In the genomic region with DNA sequence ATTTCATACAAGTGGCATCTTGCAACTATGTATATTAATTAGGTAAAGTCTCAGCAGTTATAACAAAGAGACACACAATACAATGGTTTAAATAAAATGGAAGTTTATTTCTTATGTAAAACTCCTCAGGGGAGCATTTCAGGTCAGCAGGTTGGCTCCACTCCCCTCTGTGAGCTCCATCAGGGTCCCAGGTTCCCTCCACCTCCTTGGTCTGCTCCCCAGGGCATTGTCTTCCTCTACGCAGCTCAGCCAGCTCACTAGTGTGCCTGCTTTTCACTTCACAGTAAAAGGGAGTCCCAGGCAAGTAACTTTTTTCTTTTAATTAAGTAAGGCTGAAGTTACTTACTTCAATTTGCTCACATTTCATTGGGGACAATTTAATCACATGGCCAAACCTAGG, we compare ENCODE assay signal across 17 cellular contexts.
A peak's percentile ranks its signal among the peaks of the same experiment; 100 is the strongest.
DNase-seq lines count a peak whose midpoint lies in the region; ATAC-seq and TF ChIP-seq lines count a peak whose summit lies in the region.
"Had no signal": no experiment of that assay in that cellular context is flagged by ENCODE, and none has a peak within 500 bp of the region (broad histone marks: within the 10 kb centered on the region; RNA-seq: fewer than 3 reads in every experiment).

No MANE protein-coding gene starts in this region.

- H3K9ac ChIP-seq in mesenchymal stem cell (ENCODE audit: low read length) (no peak overlapping the region), PC-3 (ENCODE audit: low read length) (no peak overlapping the region)
- H3K9ac ChIP-seq: GM23248 had no signal

- DNase-seq in H7 (peak; percentile 6), WTC11 (ENCODE audit: low spot score) (no peak), mesenchymal stem cell (no peak), Calu3 (no peak), NCI-H1417 treated with DMSO at 0.1 percent for 48 hours (lab: John Stamatoyannopoulos, UW) (no peak), PC-3 (no peak)
- DNase-seq: 8988T; ACHN; C1 segment of cervical spinal cord; CD4-positive, alpha-beta memory T cell; COR-L47; DMS153; DND-41; GM23248; HFFc6 had no signal

- intact Hi-C loops in Calu3 (cut with micrococcal nuclease; ENCODE audit: unreplicated experiment) = no loop called here
- intact Hi-C loops in PC-3 (cut with micrococcal nuclease) = no loop called here

- H3K27me3 Mint-ChIP-seq in WTC11 (ENCODE audit: low read depth) (no peaks in the 10 kb centered on the region), Calu3 (ENCODE audit: unreplicated experiment) (no peaks in the 10 kb centered on the region)
- H3K27me3 Mint-ChIP-seq: CD4-positive, alpha-beta memory T cell had no signal

- no peaks in the 10 kb centered on the region for H4K20me1 ChIP-seq in PC-3 (ENCODE audit: low read length)

- H3K4me1 ChIP-seq in mesenchymal stem cell (ENCODE audit: control insufficient read depth, insufficient read depth, low read depth, low read length) (peaks cover 3% of the 10 kb centered on the region), PC-3 (ENCODE audit: insufficient read depth, low read length) (peaks cover 9% of the 10 kb centered on the region)
- H3K4me1 ChIP-seq: HAP-1 had no signal

- no peak overlapping the region for H3K4ac ChIP-seq in mesenchymal stem cell (ENCODE audit: low read depth in 1 of 2, low read length in 2 of 2)

- no peaks in the 10 kb centered on the region for H3K36me3 ChIP-seq in H7 (replicated peaks; ENCODE audit: control insufficient read depth, insufficient read depth, low read length)
- no peaks in the 10 kb centered on the region for H3K36me3 ChIP-seq in mesenchymal stem cell (ENCODE audit: control insufficient read depth in 1 of 2, insufficient read depth in 2 of 2, low read depth in 1 of 2, low read length in 2 of 2)
- no peaks in the 10 kb centered on the region for H3K36me3 ChIP-seq in PC-3 (ENCODE audit: low read depth, low read length)
- H3K36me3 ChIP-seq: HAP-1 had no signal

- peaks cover 4% of the 10 kb centered on the region; the same call in 1 of the 2 replicates for H3K36me3 Mint-ChIP-seq in WTC11
- H3K36me3 Mint-ChIP-seq in Calu3 (ENCODE audit: insufficient read depth, unreplicated experiment) = no peaks in the 10 kb centered on the region
- H3K36me3 Mint-ChIP-seq: CD4-positive, alpha-beta memory T cell had no signal

- peak; percentile 41; the same call in 1 of the 2 replicates for ATAC-seq in WTC11
- no peak for ATAC-seq in PC-3
- ATAC-seq: A549 had no signal

- no peak overlapping the region for H2BK5ac ChIP-seq in mesenchymal stem cell (ENCODE audit: low read depth, low read length, poor library complexity, severe bottlenecking)

- no peaks in the 10 kb centered on the region for H3K79me2 ChIP-seq in PC-3 (ENCODE audit: low read length)

- H3K4me1 Mint-ChIP-seq in WTC11 (peaks cover 13% of the 10 kb centered on the region), Calu3 (ENCODE audit: low read depth, unreplicated experiment) (no peaks in the 10 kb centered on the region)

- no peak overlapping the region for H3K18ac ChIP-seq in mesenchymal stem cell (ENCODE audit: low read depth in 1 of 2, low read length in 2 of 2)

- no peak overlapping the region for H2AK5ac ChIP-seq in mesenchymal stem cell (ENCODE audit: low read length, severe bottlenecking)

- no peak overlapping the region for H3K4me3 ChIP-seq in H7 (ENCODE audit: insufficient read depth, low read depth, low read length)
- no peak overlapping the region for H3K4me3 ChIP-seq in mesenchymal stem cell (ENCODE audit: insufficient read depth in 1 of 2, low read depth in 1 of 2, low read length in 2 of 2)
- H3K4me3 ChIP-seq in PC-3 (ENCODE audit: low read length) = no peak overlapping the region
- H3K4me3 ChIP-seq: A549, GM23248, HAP-1 had no signal

- H3K4me2 ChIP-seq in mesenchymal stem cell (ENCODE audit: low read length, poor library complexity, severe bottlenecking) (no peak overlapping the region), PC-3 (ENCODE audit: low read length) (no peak overlapping the region)
- H3K4me2 ChIP-seq: A549 had no signal

- H2BK15ac ChIP-seq in mesenchymal stem cell (ENCODE audit: low read depth, poor library complexity, severe bottlenecking) = peak overlapping the region; percentile 80

- H2BK12ac ChIP-seq in mesenchymal stem cell (ENCODE audit: low read length in 2 of 2) = no peak overlapping the region

- TF ChIP-seq CTCF in WTC11 (IDR thresholded peaks at IDR 0.05) (no peak), Calu3 (IDR thresholded peaks at IDR 0.05; ENCODE audit: unreplicated experiment) (no peak), PC-3 (conservative IDR thresholded peaks at IDR 0.05; ENCODE audit: low read depth, low read length) (no peak)

- no peak overlapping the region for H2AFZ ChIP-seq in mesenchymal stem cell (ENCODE audit: low read depth, low read length)
- no peak overlapping the region for H2AFZ ChIP-seq in PC-3 (ENCODE audit: low read length)
- H2AFZ ChIP-seq: GM23248 had no signal

- H3K14ac ChIP-seq in mesenchymal stem cell (ENCODE audit: low read length in 2 of 2) = no peak overlapping the region

- H3K27ac Mint-ChIP-seq in WTC11 (no peak overlapping the region), Calu3 (ENCODE audit: unreplicated experiment) (no peak overlapping the region)
- H3K27ac Mint-ChIP-seq: CD4-positive, alpha-beta memory T cell; HFFc6 had no signal

- H2BK120ac ChIP-seq in mesenchymal stem cell (ENCODE audit: low read depth, low read length) = no peak overlapping the region

- no CpG with 5 or more reads among the region's 1 CpG for WGBS in mesenchymal stem cell

- POLR2A ChIA-PET in WTC11 (lab: Charles Lee) (no interaction called here), PC-3 (lab: Charles Lee; ENCODE audit: unreplicated experiment) (no interaction called here)

- no peak overlapping the region for H4K91ac ChIP-seq in mesenchymal stem cell (ENCODE audit: low read length)

- no peak overlapping the region for H3K23ac ChIP-seq in mesenchymal stem cell (ENCODE audit: low read length in 2 of 2)

- H3K27me3 ChIP-seq in H7 (ENCODE audit: control insufficient read depth, insufficient read depth, low read length) (no peaks in the 10 kb centered on the region), mesenchymal stem cell (ENCODE audit: control insufficient read depth in 1 of 2, insufficient read depth in 1 of 2, low read length in 2 of 2) (no peaks in the 10 kb centered on the region), PC-3 (ENCODE audit: low read length) (no peaks in the 10 kb centered on the region)

- H3K79me1 ChIP-seq in mesenchymal stem cell (replicated peaks; ENCODE audit: low read length, poor library complexity, severe bottlenecking) = no peaks in the 10 kb centered on the region

- H4K8ac ChIP-seq in mesenchymal stem cell (ENCODE audit: low read length) = peak overlapping the region; percentile 37

- no peaks in the 10 kb centered on the region for H3F3A ChIP-seq in PC-3 (ENCODE audit: low read length, unreplicated experiment)

- CTCF ChIA-PET in WTC11 (lab: Charles Lee) = no interaction called here
- CTCF ChIA-PET in Calu3 (lab: Charles Lee) = no interaction called here
- CTCF ChIA-PET in PC-3 (lab: Charles Lee) = no interaction called here

- no peaks in the 10 kb centered on the region for H3K9me2 ChIP-seq in PC-3 (replicated peaks; ENCODE audit: low read length)

- H3K9me3 ChIP-seq in mesenchymal stem cell (ENCODE audit: control insufficient read depth, low read length) (no peaks in the 10 kb centered on the region), PC-3 (ENCODE audit: low read length) (no peaks in the 10 kb centered on the region)
- H3K9me3 ChIP-seq: A549, HAP-1 had no signal

- H3K4me3 Mint-ChIP-seq in WTC11 = no peak overlapping the region
- H3K4me3 Mint-ChIP-seq in Calu3 (ENCODE audit: low read depth, unreplicated experiment) = no peak overlapping the region
- H3K4me3 Mint-ChIP-seq: CD4-positive, alpha-beta memory T cell; HFFc6 had no signal

- no TSS peak for BruUV-seq in Calu3 (replicated peaks; lab: Mats Ljungman, UMichigan)
- no TSS peak for BruUV-seq in PC-3 (replicated peaks; lab: Mats Ljungman, UMichigan)

- H3K27ac ChIP-seq in mesenchymal stem cell (ENCODE audit: low read length, poor library complexity, severe bottlenecking) (no peak overlapping the region), PC-3 (ENCODE audit: low read length) (no peak overlapping the region)
- H3K27ac ChIP-seq: A549, GM23248 had no signal

- H3K9me3 Mint-ChIP-seq in WTC11 = peaks cover 5% of the 10 kb centered on the region; the same call in 1 of the 2 replicates
- H3K9me3 Mint-ChIP-seq in Calu3 (ENCODE audit: low read depth, unreplicated experiment) = no peaks in the 10 kb centered on the region

TF ChIP-seq in WTC11, 78 proteins besides CTCF, POLR2A, EP300 and RAD21:
- peak; percentile 53; the same call in 1 of the 2 replicates for TF ChIP-seq ZNF423 (CRISPR knock-in tag; IDR thresholded peaks at IDR 0.05)
- no peak for TF ChIP-seq NFYB (CRISPR knock-in tag; conservative IDR thresholded peaks at IDR 0.05; ENCODE audit: low read depth)
